Comparison of ENCODE assay signal across 8 cellular contexts in genomic region chr10:102399217-102400021, GRCh38. TPM values are rescaled to one million over a fixed set of nuclear protein-coding genes. Genes with fewer than 3 reads are reported as not detected.
DNase-seq lines count a peak whose midpoint lies in the region; ATAC-seq and TF ChIP-seq lines count a peak whose summit lies in the region.

No MANE protein-coding gene starts in this region.

- peaks cover 5% of the 10 kb centered on the region for H3K27me3 Mint-ChIP-seq in nephron progenitor cell (ENCODE audit: low read depth, poor library complexity)
- no peaks in the 10 kb centered on the region for H3K27me3 Mint-ChIP-seq in stimulated activated naive CD8-positive, alpha-beta T cell treated with anti-CD3 and anti-CD28 coated beads, Interleukin-15, Interleukin-2, amounts not matched to agents 100 ng/mL and 50 ng/mL, for 24 hours

- no peak overlapping the region for H3K27ac Mint-ChIP-seq in nephron progenitor cell
- H3K27ac Mint-ChIP-seq in stimulated activated naive CD8-positive, alpha-beta T cell treated with anti-CD3 and anti-CD28 coated beads, Interleukin-15, Interleukin-2, amounts not matched to agents 100 ng/mL and 50 ng/mL, for 24 hours = peak overlapping the region; percentile 80

- TF ChIP-seq CTCF in fibroblast of the aortic adventitia (IDR thresholded peaks at IDR 0.05; ENCODE audit: insufficient read depth, low read length) (peak; percentile 78), nephron progenitor cell (IDR thresholded peaks at IDR 0.05) (peak; percentile 92)

- DNase-seq in DMS153 (lab: John Stamatoyannopoulos, UW) (peak; percentile 67), RPMI7951 (ENCODE audit: low read depth) (peak; percentile 69), fibroblast of the aortic adventitia (ENCODE audit: low read depth) (peak; percentile 83), nephron progenitor cell (peak; percentile 93)
- peak; percentile 75 for DNase-seq in Jurkat, Clone E6-1 (ENCODE audit: low read depth, low spot score)
- DNase-seq in activated effector memory CD4-positive, alpha-beta T cell treated with Interleukin-2 at 50 U/mL for 16 hours = peak; percentile 81

- peak overlapping the region; percentile 58 for H3K4me3 ChIP-seq in Jurkat, Clone E6-1 (ENCODE audit: low read length)
- peak overlapping the region; percentile 59 for H3K4me3 ChIP-seq in fibroblast of the aortic adventitia (ENCODE audit: low read depth, low read length)

- peak; percentile 37 for ATAC-seq in GM21423 (IDR thresholded peaks at IDR 0.05; ENCODE audit: unreplicated experiment)

- H3K36me3 Mint-ChIP-seq in nephron progenitor cell (ENCODE audit: low read depth) = no peaks in the 10 kb centered on the region
- peaks cover 56% of the 10 kb centered on the region for H3K36me3 Mint-ChIP-seq in stimulated activated naive CD8-positive, alpha-beta T cell treated with anti-CD3 and anti-CD28 coated beads, Interleukin-15, Interleukin-2, amounts not matched to agents 100 ng/mL and 50 ng/mL, for 24 hours (ENCODE audit: low read depth)

- peaks cover 18% of the 10 kb centered on the region for H3K4me1 Mint-ChIP-seq in nephron progenitor cell
- H3K4me1 Mint-ChIP-seq in stimulated activated naive CD8-positive, alpha-beta T cell treated with anti-CD3 and anti-CD28 coated beads, Interleukin-15, Interleukin-2, amounts not matched to agents 100 ng/mL and 50 ng/mL, for 24 hours (ENCODE audit: low read depth) = peaks cover 40% of the 10 kb centered on the region

- H3K4me3 Mint-ChIP-seq in nephron progenitor cell = peak overlapping the region; percentile 70
- peak overlapping the region; percentile 95 for H3K4me3 Mint-ChIP-seq in stimulated activated naive CD8-positive, alpha-beta T cell treated with anti-CD3 and anti-CD28 coated beads, Interleukin-15, Interleukin-2, amounts not matched to agents 100 ng/mL and 50 ng/mL, for 24 hours

- no peaks in the 10 kb centered on the region for H3K9me3 Mint-ChIP-seq in nephron progenitor cell
- no peaks in the 10 kb centered on the region for H3K9me3 Mint-ChIP-seq in stimulated activated naive CD8-positive, alpha-beta T cell treated with anti-CD3 and anti-CD28 coated beads, Interleukin-15, Interleukin-2, amounts not matched to agents 100 ng/mL and 50 ng/mL, for 24 hours

RNA-seq across cellular contexts. Expression of gene NFKB2, which starts 3.9 kb away (rescaled TPM):
- polyA plus RNA-seq in Jurkat, Clone E6-1 (2012; ENCODE audit: insufficient read depth, insufficient read length) = 39.5 TPM
- 19.9 and 28.9 TPM in 2 replicates for total RNA-seq in RPMI7951 (2014; rRNA removed; shearing (Covaris generic))
- 9.0 and 16.2 TPM in 2 replicates for total RNA-seq in fibroblast of the aortic adventitia (ENCODE audit: low replicate concordance)

RNA-seq across cellular contexts. Expression of gene PSD, which starts 19.2 kb away (rescaled TPM):
- 11.7 TPM for polyA plus RNA-seq in Jurkat, Clone E6-1 (2012; ENCODE audit: insufficient read depth, insufficient read length)
- total RNA-seq in RPMI7951 (2014; rRNA removed; shearing (Covaris generic)) = 0.24 and 1.5 TPM in 2 replicates
- 0.18 and 1.3 TPM in 2 replicates for total RNA-seq in fibroblast of the aortic adventitia (ENCODE audit: low replicate concordance)

RNA-seq across cellular contexts. Expression of gene FBXL15, which starts 21.2 kb away (rescaled TPM):
- polyA plus RNA-seq in Jurkat, Clone E6-1 (2012; ENCODE audit: insufficient read depth, insufficient read length) = 6.4 TPM
- 5.3 and 6.1 TPM in 2 replicates for total RNA-seq in RPMI7951 (2014; rRNA removed; shearing (Covaris generic))
- 5.2 and 39.6 TPM in 2 replicates for total RNA-seq in fibroblast of the aortic adventitia (ENCODE audit: low replicate concordance)

RNA-seq across cellular contexts. Expression of gene CUEDC2, which starts 33.0 kb away (rescaled TPM):
- 145 TPM for polyA plus RNA-seq in Jurkat, Clone E6-1 (2012; ENCODE audit: insufficient read depth, insufficient read length)
- total RNA-seq in RPMI7951 (2014; rRNA removed; shearing (Covaris generic)) = 43.4 and 53.6 TPM in 2 replicates
- 40.9 and 61.4 TPM in 2 replicates for total RNA-seq in fibroblast of the aortic adventitia (ENCODE audit: low replicate concordance)

RNA-seq across cellular contexts. Expression of gene C10orf95, which starts 51.9 kb away (rescaled TPM):
- 2.2 TPM for polyA plus RNA-seq in Jurkat, Clone E6-1 (2012; ENCODE audit: insufficient read depth, insufficient read length)
- not detected in 2 replicates for total RNA-seq in RPMI7951 (2014; rRNA removed; shearing (Covaris generic))
- not detected in 2 replicates for total RNA-seq in fibroblast of the aortic adventitia (ENCODE audit: low replicate concordance)

Comparison
In these comparisons a context has a peak if more than half of its experiments do, and no peak if none do; other contexts are left out.
1. Peak in every context shown above with its lines: DNase-seq, ATAC-seq and H3K4me3 ChIP-seq.